Comparison of ENCODE assay signal across 18 cellular contexts in genomic region chr9:134863941-134864820, GRCh38. TPM values are rescaled to one million over a fixed set of nuclear protein-coding genes. Genes with fewer than 3 reads are reported as not detected.
DNase-seq lines count a peak whose midpoint lies in the region; ATAC-seq and TF ChIP-seq lines count a peak whose summit lies in the region.
"Had no signal": no experiment of that assay in that cellular context is flagged by ENCODE, and none has a peak within 500 bp of the region (broad histone marks: within the 10 kb centered on the region; RNA-seq: fewer than 3 reads in every experiment).

No MANE protein-coding gene starts in this region.

- no peaks in the 10 kb centered on the region for H3K27me3 ChIP-seq in CD8-positive, alpha-beta memory T cell (ENCODE audit: insufficient read depth, low read length, poor library complexity, severe bottlenecking)
- H3K27me3 ChIP-seq: thyroid gland had no signal

- POLR2A ChIA-PET in CD8-positive, alpha-beta memory T cell (lab: Charles Lee): no interaction called here

- no peak overlapping the region for H3K4me3 Mint-ChIP-seq in glutamatergic neuron (ENCODE audit: unreplicated experiment)
- H3K4me3 Mint-ChIP-seq in CD8-positive, alpha-beta memory T cell: no peak overlapping the region
- H3K4me3 Mint-ChIP-seq: activated T-helper 17 cell treated with anti-CD3 and anti-CD28 coated beads, Interleukin-2, amount 50 U/mL, for 72 hours; CD4-positive, alpha-beta T cell had no signal

- H3K9me3 ChIP-seq in CD8-positive, alpha-beta memory T cell (ENCODE audit: low read length): no peaks in the 10 kb centered on the region
- H3K9me3 ChIP-seq: thyroid gland had no signal

- peak overlapping the region; percentile 38 for H3K27ac Mint-ChIP-seq in glutamatergic neuron (ENCODE audit: unreplicated experiment)
- H3K27ac Mint-ChIP-seq in CD8-positive, alpha-beta memory T cell: no peak overlapping the region
- H3K27ac Mint-ChIP-seq: activated T-helper 17 cell treated with anti-CD3 and anti-CD28 coated beads, Interleukin-2, amount 50 U/mL, for 72 hours; CD4-positive, alpha-beta T cell had no signal

- CTCF ChIA-PET in CD8-positive, alpha-beta memory T cell (lab: Charles Lee): no interaction called here

- H3K4me1 ChIP-seq in CD8-positive, alpha-beta memory T cell (ENCODE audit: insufficient read depth, low read length): no peaks in the 10 kb centered on the region

- no peak overlapping the region for H3K27ac ChIP-seq in CD8-positive, alpha-beta memory T cell (ENCODE audit: low read depth, low read length)
- H3K27ac ChIP-seq: thyroid gland had no signal

- H3K36me3 ChIP-seq in CD8-positive, alpha-beta memory T cell (ENCODE audit: insufficient read depth, low read length): no peaks in the 10 kb centered on the region
- H3K36me3 ChIP-seq: thyroid gland had no signal

- H3K4me1 Mint-ChIP-seq in glutamatergic neuron (ENCODE audit: low read depth, unreplicated experiment): peaks cover 4% of the 10 kb centered on the region
- H3K4me1 Mint-ChIP-seq in CD8-positive, alpha-beta memory T cell: no peaks in the 10 kb centered on the region
- H3K4me1 Mint-ChIP-seq: activated T-helper 17 cell treated with anti-CD3 and anti-CD28 coated beads, Interleukin-2, amount 50 U/mL, for 72 hours had no signal

- H3K4me3 ChIP-seq in CD8-positive, alpha-beta memory T cell (ENCODE audit: low read length): no peak overlapping the region
- H3K4me3 ChIP-seq: thyroid gland had no signal

- DNase-seq in activated CD8-positive, alpha-beta memory T cell treated with anti-CD3 and anti-CD28 coated beads, Interleukin-2, amount 50 U/mL, for 4 hours: peak; percentile 10
- no peak for DNase-seq in activated CD8-positive, alpha-beta memory T cell treated with anti-CD3 and anti-CD28 coated beads, Interleukin-2, amount 50 U/mL, for 48 hours
- DNase-seq in glutamatergic neuron (no peak), omental fat pad (ENCODE audit: low spot score) (no peak), iPS-NIHi7 (ENCODE audit: extremely low spot score) (no peak), NOMO-1 treated with dmso at 0.1 percent for 144 hours (lab: John Stamatoyannopoulos, UW; ENCODE audit: unreplicated experiment) (no peak)
- no peak for DNase-seq in CD8-positive, alpha-beta memory T cell
- DNase-seq: activated CD4-positive, alpha-beta T cell treated with anti-CD3 and anti-CD28 coated beads, Interleukin-2, amount 50 U/mL, for 48 hours; CD4-positive, alpha-beta T cell; dermis blood vessel endothelial cell; mesenchymal stem cell had no signal

- TF ChIP-seq CTCF in glutamatergic neuron (IDR thresholded peaks at IDR 0.05; ENCODE audit: partially characterized antibody, unreplicated experiment) (no peak), omental fat pad (IDR thresholded peaks at IDR 0.05) (no peak)

- H3K36me3 Mint-ChIP-seq in glutamatergic neuron (ENCODE audit: unreplicated experiment): peaks cover 4% of the 10 kb centered on the region
- H3K36me3 Mint-ChIP-seq in CD8-positive, alpha-beta memory T cell: no peaks in the 10 kb centered on the region

- H3K9me3 Mint-ChIP-seq in glutamatergic neuron (ENCODE audit: unreplicated experiment): peaks cover 2% of the 10 kb centered on the region
- peaks cover 0 to 4% (median 0%) of the 10 kb centered on the region in 5 donors for H3K9me3 Mint-ChIP-seq in CD8-positive, alpha-beta memory T cell
- H3K9me3 Mint-ChIP-seq: activated T-helper 17 cell treated with anti-CD3 and anti-CD28 coated beads, Interleukin-2, amount 50 U/mL, for 72 hours had no signal

- ATAC-seq in omental fat pad (ENCODE audit: low FRiP score) (peak; percentile 54), GM18873 (IDR thresholded peaks at IDR 0.05; ENCODE audit: low FRiP score, unreplicated experiment) (no peak)
- ATAC-seq: activated T-helper 17 cell treated with anti-CD3 and anti-CD28 coated beads, Interleukin-2, amount 50 U/mL, for 72 hours had no signal

- H3K27me3 Mint-ChIP-seq in glutamatergic neuron (ENCODE audit: unreplicated experiment): no peaks in the 10 kb centered on the region
- H3K27me3 Mint-ChIP-seq in CD8-positive, alpha-beta memory T cell: peaks cover 3 to 4% of the 10 kb centered on the region in 2 donors
- H3K27me3 Mint-ChIP-seq: CD4-positive, alpha-beta T cell had no signal

RNA-seq across cellular contexts. Expression of gene FCN2, which starts 16.4 kb away (rescaled TPM):
- total RNA-seq in glutamatergic neuron (ENCODE audit: unreplicated experiment): not detected
- total RNA-seq in omental fat pad: 1 to 10 TPM in 1 of 4 donors, under 1 TPM in 1, not detected in 2; 0.84 to 2.6 TPM
- total RNA-seq in CD8-positive, alpha-beta memory T cell: not detected
- polyA plus RNA-seq in CD8-positive, alpha-beta memory T cell: not detected
- total RNA-seq: A172; activated T-helper 17 cell treated with anti-CD3 and anti-CD28 coated beads, Interleukin-2, amount 50 U/mL, for 72 hours; CD4-positive, alpha-beta T cell; dermis blood vessel endothelial cell; fibroblast of lung; G401; SK-MEL-5 had no signal
- polyA plus RNA-seq: fibroblast of lung had no signal

RNA-seq across cellular contexts. Expression of gene FCN1, which starts 53.5 kb away (rescaled TPM):
- total RNA-seq in glutamatergic neuron (ENCODE audit: unreplicated experiment): not detected
- 10 to 100 TPM in 2 of 4 donors, 1 to 10 TPM in 2; 1.3 to 27.0 (median 10.9) TPM for total RNA-seq in omental fat pad
- total RNA-seq in CD8-positive, alpha-beta memory T cell: 1 to 10 TPM; 1.6 to 2.3 TPM
- polyA plus RNA-seq in CD8-positive, alpha-beta memory T cell: not detected
- total RNA-seq: A172; activated T-helper 17 cell treated with anti-CD3 and anti-CD28 coated beads, Interleukin-2, amount 50 U/mL, for 72 hours; dermis blood vessel endothelial cell; fibroblast of lung; G401; SK-MEL-5 had no signal
- polyA plus RNA-seq: fibroblast of lung had no signal
